10 cellular contexts compared by ENCODE assay signal in genomic region chr5:149776376-149777305, GRCh38. TPM values are rescaled to one million over a fixed set of nuclear protein-coding genes. Genes with fewer than 3 reads are reported as not detected.
DNase-seq lines count a peak whose midpoint lies in the region; ATAC-seq lines count a peak whose summit lies in the region.
"Had no signal": no experiment of that assay in that cellular context is flagged by ENCODE, and none has a peak within 500 bp of the region (broad histone marks: within the 10 kb centered on the region; RNA-seq: fewer than 3 reads in every experiment).

No MANE protein-coding gene starts in this region.

- peaks cover 48 to 100% (median 99%) of the 10 kb centered on the region in 11 experiments for H4K20me1 ChIP-seq in BLaER1 treated with 17β-estradiol and CSF1 and Interleukin-3, amounts not matched to agents 10 nM and 100 nM

- H3K27ac Mint-ChIP-seq in naive B cell: peak overlapping the region in 4 of 6 donors; percentile 16 to 83 (median 62)

- no peak overlapping the region for H3K4me3 Mint-ChIP-seq in naive B cell

- ATAC-seq in HG02610 (IDR thresholded peaks at IDR 0.05; ENCODE audit: unreplicated experiment) (peak; percentile 29), naive B cell (ENCODE audit: low read depth in 2 of 2) (no peak), HG03280 (IDR thresholded peaks at IDR 0.05; ENCODE audit: unreplicated experiment) (no peak)

- peaks cover 19 to 46% (median 29%) of the 10 kb centered on the region in 11 experiments; a peak in 21 of 22 replicates for H3K36me3 ChIP-seq in BLaER1 treated with 17β-estradiol and CSF1 and Interleukin-3, amounts not matched to agents 10 nM and 100 nM
- H3K36me3 ChIP-seq: brain microvascular endothelial cell had no signal

- DNase-seq in caudate nucleus (lab: John Stamatoyannopoulos, UW): peak in 8 of 61 donors; percentile 9 to 69 (median 22)
- DNase-seq in naive B cell: no peak
- no peak for DNase-seq in NCI-H1694 (lab: John Stamatoyannopoulos, UW)
- DNase-seq in NCI-H446 (lab: John Stamatoyannopoulos, UW): no peak
- DNase-seq in NOMO-1 treated with DMSO at 0.1 percent for 48 hours (lab: John Stamatoyannopoulos, UW; ENCODE audit: unreplicated experiment): no peak
- DNase-seq: brain microvascular endothelial cell, NCI-H2227 treated with DMSO at 0.1 percent for 48 hours had no signal

- peaks cover 19 to 32% (median 30%) of the 10 kb centered on the region in 11 experiments for H3K9me3 ChIP-seq in BLaER1 treated with 17β-estradiol and CSF1 and Interleukin-3, amounts not matched to agents 10 nM and 100 nM (replicated peaks in 1 of 11)

- peak overlapping the region in 1 of 11 experiments; percentile 3; a peak in 1 of 22 replicates for H3K27ac ChIP-seq in BLaER1 treated with 17β-estradiol and CSF1 and Interleukin-3, amounts not matched to agents 10 nM and 100 nM
- peak overlapping the region; percentile 20 for H3K27ac ChIP-seq in caudate nucleus (ENCODE audit: low read depth, low read length)
- H3K27ac ChIP-seq: brain microvascular endothelial cell had no signal

- no peaks in the 10 kb centered on the region for H3K27me3 Mint-ChIP-seq in naive B cell

- H3K4me3 ChIP-seq in BLaER1 treated with 17β-estradiol and CSF1 and Interleukin-3, amounts not matched to agents 10 nM and 100 nM: no peak overlapping the region

- peak overlapping the region in 2 of 11 experiments; percentile 13 to 51; a peak in 1 of 22 replicates for H3K9ac ChIP-seq in BLaER1 treated with 17β-estradiol and CSF1 and Interleukin-3, amounts not matched to agents 10 nM and 100 nM

- peaks cover 15 to 51% (median 35%) of the 10 kb centered on the region in 10 experiments for H3K4me1 ChIP-seq in BLaER1 treated with 17β-estradiol and CSF1 and Interleukin-3, amounts not matched to agents 10 nM and 100 nM

- H3K36me3 Mint-ChIP-seq in naive B cell: peaks cover 0 to 10% of the 10 kb centered on the region in 2 donors

- H3K27me3 ChIP-seq in BLaER1 treated with 17β-estradiol and CSF1 and Interleukin-3, amounts not matched to agents 10 nM and 100 nM: no peaks in the 10 kb centered on the region
- H3K27me3 ChIP-seq: brain microvascular endothelial cell had no signal

- H3K4me1 Mint-ChIP-seq in naive B cell: peaks cover 43 to 52% (median 52%) of the 10 kb centered on the region in 3 donors

- peak overlapping the region; percentile 11 to 70 (median 42); a peak in 18 of 22 replicates for H3K4me2 ChIP-seq in BLaER1 treated with 17β-estradiol and CSF1 and Interleukin-3, amounts not matched to agents 10 nM and 100 nM

- peaks cover 0 to 8% (median 4%) of the 10 kb centered on the region in 7 donors for H3K9me3 Mint-ChIP-seq in naive B cell

RNA-seq across cellular contexts. Expression of gene PPARGC1B, which starts 46.5 kb away (rescaled TPM):
- polyA plus RNA-seq in naive B cell (ENCODE audit: low read depth in 6 of 6): 1 to 10 TPM in 5 of 6 donors, under 1 TPM in 1; 0.62 to 2.5 (median 1.6) TPM
